ENCODE assay signal across 2 cellular contexts in the genomic region with DNA sequence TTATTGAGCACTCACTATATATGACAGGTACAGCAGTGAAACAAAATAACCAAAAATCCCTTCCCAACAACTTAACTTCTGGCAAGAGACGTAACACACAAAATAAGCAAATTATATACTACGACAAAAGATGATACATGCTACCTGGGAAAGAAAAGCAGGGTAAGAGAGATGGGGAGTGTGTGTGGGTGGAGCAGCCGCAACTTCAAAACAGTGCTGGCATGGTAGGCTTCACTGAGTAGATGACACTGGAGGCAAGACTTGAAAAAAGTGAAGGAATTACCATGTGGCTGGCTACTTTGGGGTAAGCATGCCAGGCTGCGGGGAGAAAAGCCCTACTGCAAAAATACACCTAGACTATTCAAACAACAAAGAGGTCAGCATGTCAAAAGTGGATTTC. TPM values are rescaled to one million over a fixed set of nuclear protein-coding genes. Genes with fewer than 3 reads are reported as not detected.
"Had no signal": no experiment of that assay in that cellular context is flagged by ENCODE, and none has a peak within 500 bp of the region (broad histone marks: within the 10 kb centered on the region; RNA-seq: fewer than 3 reads in every experiment).

No MANE protein-coding gene starts in this region.

RNA-seq across cellular contexts. Expression of gene PLGLB1, which starts 36.0 kb away (rescaled TPM):
- total RNA-seq: H1, HT-29 had no signal
